In the genomic region with DNA sequence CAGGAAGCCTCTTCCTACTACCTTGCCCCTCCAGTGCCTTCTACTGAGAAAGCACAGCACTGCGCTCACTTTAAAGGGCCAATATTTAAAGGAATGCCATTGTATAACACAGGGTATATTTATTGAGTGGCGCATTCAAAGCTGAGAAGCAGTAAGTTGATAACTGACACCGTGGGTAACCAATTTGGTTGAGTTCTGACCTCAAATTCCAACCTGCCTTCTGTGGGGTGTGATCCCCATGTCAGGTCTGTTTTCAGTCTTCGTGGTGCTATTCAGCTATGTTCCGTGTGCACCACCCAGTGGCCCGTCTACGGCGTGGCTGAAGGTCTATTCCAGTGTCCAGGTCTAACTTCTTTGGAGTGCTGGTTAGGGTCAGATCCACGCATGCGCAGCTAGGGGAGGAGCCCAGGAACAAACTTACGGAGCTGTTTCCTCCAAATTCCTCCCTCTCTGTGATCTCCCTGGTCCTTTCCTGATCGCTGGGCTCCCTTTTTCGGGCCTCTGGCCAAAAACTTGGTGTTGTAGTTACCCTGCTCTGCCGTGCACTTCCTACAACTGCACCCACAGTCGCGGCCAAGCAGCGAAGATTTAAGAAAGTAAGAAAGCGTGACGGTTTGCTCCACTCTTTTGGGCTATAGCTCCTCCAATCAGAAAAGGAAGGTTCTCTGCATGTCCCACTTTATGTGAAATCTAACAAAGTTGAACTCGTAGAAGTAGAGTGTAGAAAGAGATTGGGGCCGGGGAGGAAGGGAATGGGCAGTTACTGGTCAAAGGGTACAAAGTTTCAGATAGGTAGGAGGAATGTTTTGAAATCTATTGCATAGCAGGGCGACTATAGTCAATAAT, we compare ENCODE assay signal across 8 cellular contexts. TPM values are rescaled to one million over a fixed set of nuclear protein-coding genes. Genes with fewer than 3 reads are reported as not detected.
DNase-seq lines count a peak whose midpoint lies in the region; ATAC-seq and TF ChIP-seq lines count a peak whose summit lies in the region.

No MANE protein-coding gene starts in this region.

- H3K4me3 ChIP-seq in WERI-Rb-1 (ENCODE audit: low read depth, low read length) (0 out of 2 replicates have a peak overlapping the region, but pooled peaks have one; percentile 8), cardiac fibroblast (replicated peaks in 1 of 2; ENCODE audit: low read depth in 2 of 2, low read length in 2 of 2) (peak overlapping the region; percentile 35 to 45)

- peak; percentile 96 for ATAC-seq in left lobe of liver

- no peak overlapping the region for H3K27ac ChIP-seq in WERI-Rb-1

- TF ChIP-seq CTCF in GM10266 (IDR thresholded peaks at IDR 0.05; ENCODE audit: control insufficient read depth, insufficient read depth, low read depth, missing control alignments) (peak; percentile 89), HFFc6 (IDR thresholded peaks at IDR 0.05) (peak; percentile 87), WERI-Rb-1 (IDR thresholded peaks at IDR 0.05; ENCODE audit: low read depth, low read length) (peak; percentile 83), cardiac fibroblast (IDR thresholded peaks at IDR 0.05; ENCODE audit: low read depth, low read length) (peak; percentile 92)

- peak overlapping the region; percentile 87 for H3K4me3 Mint-ChIP-seq in HFFc6

- H3K27me3 Mint-ChIP-seq in HFFc6 (ENCODE audit: insufficient read depth), result peaks cover 4% of the 10 kb centered on the region

- H3K27ac Mint-ChIP-seq in HFFc6, result peak overlapping the region; percentile 66

- no peaks in the 10 kb centered on the region for H3K9me3 ChIP-seq in WERI-Rb-1 (ENCODE audit: severe bottlenecking)

- peaks cover 35% of the 10 kb centered on the region for H3K36me3 Mint-ChIP-seq in HFFc6 (ENCODE audit: low read depth)

- DNase-seq in GM10266 (ENCODE audit: extremely low spot score) (peak; percentile 79), HFFc6 (peak; percentile 95), MV-4-11 (lab: John Stamatoyannopoulos, UW) (peak; percentile 76), WERI-Rb-1 (peak; percentile 86), cardiac fibroblast (ENCODE audit: low read depth in 2 of 2) (peak; percentile 92 to 97), left lobe of liver (ENCODE audit: low spot score) (peak; percentile 97), NCI-H1105 (lab: John Stamatoyannopoulos, UW) (no peak)
- peak; percentile 65 for DNase-seq in stimulated activated CD4-positive, alpha-beta T cell treated with anti-CD3 and anti-CD28 coated beads, Interleukin-4, amount 100 ng/mL, for 24 hours

- H3K36me3 ChIP-seq in WERI-Rb-1, result no peaks in the 10 kb centered on the region

- H3K27me3 ChIP-seq in WERI-Rb-1 (ENCODE audit: insufficient read depth, low read depth, severe bottlenecking), result no peaks in the 10 kb centered on the region

- peaks cover 43% of the 10 kb centered on the region for H3K4me1 Mint-ChIP-seq in HFFc6 (ENCODE audit: low read depth)

- peaks cover 35% of the 10 kb centered on the region for H3K9me3 Mint-ChIP-seq in HFFc6

RNA-seq across cellular contexts. Expression of a gene that starts 7.7 kb away (rescaled TPM):
- total RNA-seq in HFFc6 (2021; fragmentation: NEBNext Ultra II Directional; extraction: Animal tissue kit (Norgen Biotek cat#: 25700)), result under 1 TPM; 0.19 to 0.56 (median 0.37) TPM
- 7.4 TPM for total RNA-seq in left lobe of liver

RNA-seq across cellular contexts. Expression of a gene that starts 53.9 kb away (rescaled TPM):
- not detected for total RNA-seq in HFFc6 (2021; fragmentation: NEBNext Ultra II Directional; extraction: Animal tissue kit (Norgen Biotek cat#: 25700))
- not detected for total RNA-seq in left lobe of liver
